ENCODE assay signal across 1 cellular context in genomic region chr21:19508442-19508841, GRCh38.
TF ChIP-seq lines count a peak whose summit lies in the region.

No MANE protein-coding gene starts in this region.

TF ChIP-seq in GM23338, 12 proteins besides CTCF, POLR2A, EP300 and RAD21 (continued from another document):
- TF ChIP-seq, protein P1, sequence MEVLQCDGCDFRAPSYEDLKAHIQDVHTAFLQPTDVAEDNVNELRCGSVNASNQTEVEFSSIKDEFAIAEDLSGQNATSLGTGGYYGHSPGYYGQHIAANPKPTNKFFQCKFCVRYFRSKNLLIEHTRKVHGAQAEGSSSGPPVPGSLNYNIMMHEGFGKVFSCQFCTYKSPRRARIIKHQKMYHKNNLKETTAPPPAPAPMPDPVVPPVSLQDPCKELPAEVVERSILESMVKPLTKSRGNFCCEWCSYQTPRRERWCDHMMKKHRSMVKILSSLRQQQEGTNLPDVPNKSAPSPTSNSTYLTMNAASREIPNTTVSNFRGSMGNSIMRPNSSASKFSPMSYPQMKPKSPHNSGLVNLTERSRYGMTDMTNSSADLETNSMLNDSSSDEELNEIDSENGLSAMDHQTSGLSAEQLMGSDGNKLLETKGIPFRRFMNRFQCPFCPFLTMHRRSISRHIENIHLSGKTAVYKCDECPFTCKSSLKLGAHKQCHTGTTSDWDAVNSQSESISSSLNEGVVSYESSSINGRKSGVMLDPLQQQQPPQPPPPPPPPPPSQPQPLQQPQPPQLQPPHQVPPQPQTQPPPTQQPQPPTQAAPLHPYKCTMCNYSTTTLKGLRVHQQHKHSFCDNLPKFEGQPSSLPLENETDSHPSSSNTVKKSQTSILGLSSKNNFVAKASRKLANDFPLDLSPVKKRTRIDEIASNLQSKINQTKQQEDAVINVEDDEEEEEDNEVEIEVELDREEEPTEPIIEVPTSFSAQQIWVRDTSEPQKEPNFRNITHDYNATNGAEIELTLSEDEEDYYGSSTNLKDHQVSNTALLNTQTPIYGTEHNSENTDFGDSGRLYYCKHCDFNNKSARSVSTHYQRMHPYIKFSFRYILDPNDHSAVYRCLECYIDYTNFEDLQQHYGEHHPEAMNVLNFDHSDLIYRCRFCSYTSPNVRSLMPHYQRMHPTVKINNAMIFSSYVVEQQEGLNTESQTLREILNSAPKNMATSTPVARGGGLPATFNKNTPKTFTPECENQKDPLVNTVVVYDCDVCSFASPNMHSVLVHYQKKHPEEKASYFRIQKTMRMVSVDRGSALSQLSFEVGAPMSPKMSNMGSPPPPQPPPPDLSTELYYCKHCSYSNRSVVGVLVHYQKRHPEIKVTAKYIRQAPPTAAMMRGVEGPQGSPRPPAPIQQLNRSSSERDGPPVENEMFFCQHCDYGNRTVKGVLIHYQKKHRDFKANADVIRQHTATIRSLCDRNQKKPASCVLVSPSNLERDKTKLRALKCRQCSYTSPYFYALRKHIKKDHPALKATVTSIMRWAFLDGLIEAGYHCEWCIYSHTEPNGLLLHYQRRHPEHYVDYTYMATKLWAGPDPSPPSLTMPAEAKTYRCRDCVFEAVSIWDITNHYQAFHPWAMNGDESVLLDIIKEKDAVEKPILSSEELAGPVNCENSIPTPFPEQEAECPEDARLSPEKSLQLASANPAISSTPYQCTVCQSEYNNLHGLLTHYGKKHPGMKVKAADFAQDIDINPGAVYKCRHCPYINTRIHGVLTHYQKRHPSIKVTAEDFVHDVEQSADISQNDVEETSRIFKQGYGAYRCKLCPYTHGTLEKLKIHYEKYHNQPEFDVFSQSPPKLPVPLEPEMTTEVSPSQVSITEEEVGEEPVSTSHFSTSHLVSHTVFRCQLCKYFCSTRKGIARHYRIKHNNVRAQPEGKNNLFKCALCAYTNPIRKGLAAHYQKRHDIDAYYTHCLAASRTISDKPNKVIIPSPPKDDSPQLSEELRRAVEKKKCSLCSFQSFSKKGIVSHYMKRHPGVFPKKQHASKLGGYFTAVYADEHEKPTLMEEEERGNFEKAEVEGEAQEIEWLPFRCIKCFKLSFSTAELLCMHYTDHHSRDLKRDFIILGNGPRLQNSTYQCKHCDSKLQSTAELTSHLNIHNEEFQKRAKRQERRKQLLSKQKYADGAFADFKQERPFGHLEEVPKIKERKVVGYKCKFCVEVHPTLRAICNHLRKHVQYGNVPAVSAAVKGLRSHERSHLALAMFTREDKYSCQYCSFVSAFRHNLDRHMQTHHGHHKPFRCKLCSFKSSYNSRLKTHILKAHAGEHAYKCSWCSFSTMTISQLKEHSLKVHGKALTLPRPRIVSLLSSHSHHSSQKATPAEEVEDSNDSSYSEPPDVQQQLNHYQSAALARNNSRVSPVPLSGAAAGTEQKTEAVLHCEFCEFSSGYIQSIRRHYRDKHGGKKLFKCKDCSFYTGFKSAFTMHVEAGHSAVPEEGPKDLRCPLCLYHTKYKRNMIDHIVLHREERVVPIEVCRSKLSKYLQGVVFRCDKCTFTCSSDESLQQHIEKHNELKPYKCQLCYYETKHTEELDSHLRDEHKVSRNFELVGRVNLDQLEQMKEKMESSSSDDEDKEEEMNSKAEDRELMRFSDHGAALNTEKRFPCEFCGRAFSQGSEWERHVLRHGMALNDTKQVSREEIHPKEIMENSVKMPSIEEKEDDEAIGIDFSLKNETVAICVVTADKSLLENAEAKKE (CRISPR knock-in tag; IDR thresholded peaks at IDR 0.05) = no peak
- TF ChIP-seq, protein P2, sequence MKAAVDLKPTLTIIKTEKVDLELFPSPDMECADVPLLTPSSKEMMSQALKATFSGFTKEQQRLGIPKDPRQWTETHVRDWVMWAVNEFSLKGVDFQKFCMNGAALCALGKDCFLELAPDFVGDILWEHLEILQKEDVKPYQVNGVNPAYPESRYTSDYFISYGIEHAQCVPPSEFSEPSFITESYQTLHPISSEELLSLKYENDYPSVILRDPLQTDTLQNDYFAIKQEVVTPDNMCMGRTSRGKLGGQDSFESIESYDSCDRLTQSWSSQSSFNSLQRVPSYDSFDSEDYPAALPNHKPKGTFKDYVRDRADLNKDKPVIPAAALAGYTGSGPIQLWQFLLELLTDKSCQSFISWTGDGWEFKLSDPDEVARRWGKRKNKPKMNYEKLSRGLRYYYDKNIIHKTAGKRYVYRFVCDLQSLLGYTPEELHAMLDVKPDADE (IDR thresholded peaks at IDR 0.05) = no peak
- no peak for TF ChIP-seq NANOG (IDR thresholded peaks at IDR 0.05; ENCODE audit: borderline replicate concordance)
- TF ChIP-seq POLR2AphosphoS5 (IDR thresholded peaks at IDR 0.05; ENCODE audit: low read depth) = no peak
- TF ChIP-seq EZH2 (IDR thresholded peaks at IDR 0.05; ENCODE audit: low read depth, unreplicated experiment) = no peak
- no peak for TF ChIP-seq CREB1 (CRISPR knock-in tag; IDR thresholded peaks at IDR 0.05; ENCODE audit: low read depth)
TF ChIP-seq in GM23338: peak in this region for 0.
